Comparison of ENCODE assay signal across 8 cellular contexts in genomic region chr11:2531277-2531986, GRCh38.
DNase-seq lines count a peak whose midpoint lies in the region; ATAC-seq and TF ChIP-seq lines count a peak whose summit lies in the region.

No MANE protein-coding gene starts in this region.

- H3K27ac ChIP-seq in ovary: no peak overlapping the region
- H3K27ac ChIP-seq in tibial nerve: no peak overlapping the region

- H3K9me3 ChIP-seq in HAP-1 (no peaks in the 10 kb centered on the region), ovary (no peaks in the 10 kb centered on the region), tibial nerve (no peaks in the 10 kb centered on the region)

- peak; percentile 92 to 94 (median 93) for TF ChIP-seq CTCF in ovary (IDR thresholded peaks at IDR 0.05)
- peak; percentile 90 to 97 (median 95) for TF ChIP-seq CTCF in tibial nerve (IDR thresholded peaks at IDR 0.05)

- DNase-seq in AML-193 (lab: John Stamatoyannopoulos, UW) (peak; percentile 11 to 23), HAP-1 (ENCODE audit: low spot score in 2 of 2) (peak; percentile 22 to 86), RKO (ENCODE audit: low spot score) (peak; percentile 46), foreskin melanocyte (peak; percentile 34), ovary (peak; percentile 63 to 87 (median 82)), tibial nerve (ENCODE audit: low spot score in 2 of 2) (peak; percentile 66 to 81)
- DNase-seq in activated effector memory CD4-positive, alpha-beta T cell treated with Interleukin-2 at 50 U/mL for 16 hours: peak; percentile 34

- H3K27me3 ChIP-seq in HAP-1 (ENCODE audit: low read depth) (no peaks in the 10 kb centered on the region), ovary (no peaks in the 10 kb centered on the region), tibial nerve (no peaks in the 10 kb centered on the region)

- 39 to 46% (median 39%) methylated on average over 14 of the region's 14 CpGs for WGBS in ovary, 3 donors
- WGBS in tibial nerve, 2 donors: 36 to 40% methylated on average over 11 to 14 of the region's 14 CpGs

- H3K36me3 ChIP-seq in HAP-1 (replicated peaks) (no peaks in the 10 kb centered on the region), ovary (no peaks in the 10 kb centered on the region), tibial nerve (no peaks in the 10 kb centered on the region)

- no peak for TF ChIP-seq EP300 in ovary (IDR thresholded peaks at IDR 0.05)
- TF ChIP-seq EP300 in tibial nerve (IDR thresholded peaks at IDR 0.05): no peak

- TF ChIP-seq POLR2A in ovary (IDR thresholded peaks at IDR 0.05) (no peak), tibial nerve (IDR thresholded peaks at IDR 0.05) (no peak)

- H3K4me1 ChIP-seq in HAP-1: peaks cover 10% of the 10 kb centered on the region
- H3K4me1 ChIP-seq in ovary (ENCODE audit: insufficient read depth): peaks cover 7% of the 10 kb centered on the region
- peaks cover 0 to 37% (median 19%) of the 10 kb centered on the region in 4 donors for H3K4me1 ChIP-seq in tibial nerve

- intact Hi-C loops in ovary (cut with DNase I): loop anchor here in 3 of 4 donors (1.0 to 10.0 kb wide), 3 partner anchors 163 to 563 kb away; partner anchors contain the start of gene KCNQ1OT1 (in 2 of the 3)

- in situ Hi-C loops in HAP-1 (cut with MboI; ENCODE audit: low sequenced_read_pairs): loop anchor here (5.0 kb wide), 2 partner anchors 104 to 356 kb away; partner anchors contain the start of gene CDKN1C

- no peak overlapping the region for H3K4me3 ChIP-seq in HAP-1
- no peak overlapping the region for H3K4me3 ChIP-seq in ovary
- no peak overlapping the region for H3K4me3 ChIP-seq in tibial nerve

- no peak for ATAC-seq in HG03097 (IDR thresholded peaks at IDR 0.05; ENCODE audit: low FRiP score, unreplicated experiment)

Comparison
In these comparisons a context has a peak if more than half of its experiments do, and no peak if none do; other contexts are left out.
1. DNase-seq: peak in every context shown above with its lines; median percentile 82 in ovary; 74 in tibial nerve; 54 in HAP-1; 46 in RKO; 34 in activated effector memory CD4-positive, alpha-beta T cell treated with Interleukin-2 at 50 U/mL for 16 hours; 34 in foreskin melanocyte; 17 in AML-193.